In the genomic region with DNA sequence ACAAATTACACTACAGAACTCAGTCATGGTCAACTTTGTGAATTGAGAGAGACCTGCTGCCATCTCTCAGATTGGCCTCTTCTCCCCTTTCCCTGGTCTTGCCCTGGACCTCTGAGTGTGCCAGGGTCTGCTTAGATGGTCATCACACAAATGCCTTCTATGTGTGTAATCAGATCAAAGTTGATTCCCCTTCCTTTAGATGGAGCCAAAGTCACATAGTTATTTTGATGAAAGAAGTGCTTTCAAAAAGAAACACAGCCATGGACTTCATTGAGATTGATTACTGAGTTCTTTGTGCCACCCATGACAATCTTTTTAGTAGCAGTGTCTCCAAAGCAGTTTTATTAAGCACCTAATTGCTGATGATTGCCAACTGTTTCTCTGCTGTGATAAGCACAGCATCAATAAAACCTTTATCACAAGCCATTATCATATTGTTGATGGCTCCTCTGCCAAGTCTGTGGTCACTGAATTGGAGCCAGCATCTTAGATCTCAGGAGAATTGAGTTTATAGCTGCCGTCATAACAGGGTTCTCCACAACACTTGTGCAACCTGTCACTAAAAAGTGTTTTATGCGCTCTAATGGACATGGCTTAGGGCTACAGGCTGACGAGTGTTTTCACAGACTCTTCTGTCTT, we compare ENCODE assay signal across 16 cellular contexts.
DNase-seq lines count a peak whose midpoint lies in the region; ATAC-seq and TF ChIP-seq lines count a peak whose summit lies in the region.
"Had no signal": no experiment of that assay in that cellular context is flagged by ENCODE, and none has a peak within 500 bp of the region (broad histone marks: within the 10 kb centered on the region; RNA-seq: fewer than 3 reads in every experiment).

No MANE protein-coding gene starts in this region.

- ATAC-seq in GM23338 (no peak), HG02852 (IDR thresholded peaks at IDR 0.05; ENCODE audit: unreplicated experiment) (no peak)
- ATAC-seq: mucosa of descending colon had no signal

- H3K27ac ChIP-seq in BLaER1: no peak overlapping the region
- no peak overlapping the region for H3K27ac ChIP-seq in GM23338 (ENCODE audit: low read depth)
- H3K27ac ChIP-seq in substantia nigra (ENCODE audit: low read depth, low read length, poor library complexity, severe bottlenecking): no peak overlapping the region
- H3K27ac ChIP-seq: hepatocyte, SJSA1, skin epidermis had no signal

- H3K4me2 ChIP-seq in BLaER1 (peak overlapping the region; percentile 33), GM23338 (no peak overlapping the region)
- H3K4me2 ChIP-seq: hepatocyte had no signal

- peak; percentile 10 for DNase-seq in GM23338 (ENCODE audit: low spot score)
- DNase-seq in OCI-M1 (lab: John Stamatoyannopoulos, UW): peak; percentile 29
- DNase-seq in epithelial cell of proximal tubule (ENCODE audit: low read depth): no peak
- DNase-seq in GM19238 (ENCODE audit: insufficient read length, low spot score): no peak
- no peak for DNase-seq in substantia nigra (lab: John Stamatoyannopoulos, UW)
- no peak for DNase-seq in midbrain (lab: John Stamatoyannopoulos, UW)
- DNase-seq: activated CD4-positive, alpha-beta T cell treated with anti-CD3 and anti-CD28 coated beads, Interleukin-2, amount 50 U/mL, for 1 hour; activated naive CD4-positive, alpha-beta T cell; Caco-2; cortex of kidney; mucosa of descending colon had no signal

- H3K9me3 ChIP-seq in BLaER1: no peaks in the 10 kb centered on the region
- H3K9me3 ChIP-seq: Caco-2, mucosa of descending colon, SJSA1 had no signal

- no peaks in the 10 kb centered on the region for H3F3A ChIP-seq in GM23338 (replicated peaks; ENCODE audit: low read depth)

- no peaks in the 10 kb centered on the region for H4K20me1 ChIP-seq in BLaER1
- H4K20me1 ChIP-seq in GM23338 (replicated peaks; ENCODE audit: insufficient read depth): no peaks in the 10 kb centered on the region

- H2AFZ ChIP-seq in GM23338: no peak overlapping the region
- H2AFZ ChIP-seq: hepatocyte had no signal

- no peak overlapping the region for H3K4me3 Mint-ChIP-seq in GM23338

- no peaks in the 10 kb centered on the region for H3K9me2 ChIP-seq in GM23338 (ENCODE audit: insufficient read depth)

- peaks cover 15% of the 10 kb centered on the region for H3K4me1 ChIP-seq in BLaER1
- no peaks in the 10 kb centered on the region for H3K4me1 ChIP-seq in GM23338 (ENCODE audit: insufficient read depth)
- H3K4me1 ChIP-seq: Caco-2, SJSA1 had no signal

- H3K79me2 ChIP-seq in GM23338 (replicated peaks; ENCODE audit: insufficient read depth): no peaks in the 10 kb centered on the region
- H3K79me2 ChIP-seq: hepatocyte had no signal

- H3K4me3 ChIP-seq in BLaER1 (no peak overlapping the region), GM23338 (no peak overlapping the region), epithelial cell of proximal tubule (ENCODE audit: low read depth, low read length) (no peak overlapping the region)
- H3K4me3 ChIP-seq: hepatocyte, mucosa of descending colon, SJSA1, skin epidermis had no signal

- H3K36me3 Mint-ChIP-seq in GM23338 (ENCODE audit: low read depth): no peaks in the 10 kb centered on the region

- H3K4me1 Mint-ChIP-seq in GM23338: peaks cover 2% of the 10 kb centered on the region; the same call in 1 of the 3 replicates

- H3K36me3 ChIP-seq in BLaER1: no peaks in the 10 kb centered on the region
- H3K36me3 ChIP-seq in GM23338 (ENCODE audit: insufficient read depth): no peaks in the 10 kb centered on the region
- H3K36me3 ChIP-seq: SJSA1 had no signal

- H3K27me3 ChIP-seq in BLaER1 (no peaks in the 10 kb centered on the region), GM23338 (ENCODE audit: insufficient read depth) (no peaks in the 10 kb centered on the region)
- H3K27me3 ChIP-seq: hepatocyte, SJSA1 had no signal

- TF ChIP-seq CTCF in GM23338 (conservative IDR thresholded peaks at IDR 0.05; ENCODE audit: low read depth in 2 of 2): peak; percentile 17 to 30; a peak in 1 of 4 replicates
- peak; percentile 28 for TF ChIP-seq CTCF in epithelial cell of proximal tubule (conservative IDR thresholded peaks at IDR 0.05; ENCODE audit: low read depth, low read length)

- peaks cover 2% of the 10 kb centered on the region for H3K27me3 Mint-ChIP-seq in GM23338 (ENCODE audit: insufficient read depth, low read depth, poor library complexity)

- no peak overlapping the region for H3K9ac ChIP-seq in BLaER1

- H3K27ac Mint-ChIP-seq in GM23338: no peak overlapping the region

- no peaks in the 10 kb centered on the region for H3K9me3 Mint-ChIP-seq in GM23338

TF ChIP-seq in GM23338, 12 proteins besides CTCF, POLR2A, EP300 and RAD21:
- TF ChIP-seq JUNB (IDR thresholded peaks at IDR 0.05; ENCODE audit: unreplicated experiment): no peak
- no peak for TF ChIP-seq STAT1 (IDR thresholded peaks at IDR 0.05; ENCODE audit: unreplicated experiment)

Comparison
In these comparisons a context has a peak if more than half of its experiments do, and no peak if none do; other contexts are left out.
1. DNase-seq: peak in GM23338 (single experiment) and OCI-M1 (single experiment); none in epithelial cell of proximal tubule (single experiment), GM19238 (single experiment), substantia nigra (0 of 49) and midbrain (single experiment).